9 cellular contexts compared by ENCODE assay signal in genomic region chr1:248905662-248905948, GRCh38. TPM values are rescaled to one million over a fixed set of nuclear protein-coding genes. Genes with fewer than 3 reads are reported as not detected.
A peak's percentile ranks its signal among the peaks of the same experiment; 100 is the strongest.
DNase-seq lines count a peak whose midpoint lies in the region; FAIRE-seq and TF ChIP-seq lines count a peak whose summit lies in the region.
"Had no signal": no experiment of that assay in that cellular context is flagged by ENCODE, and none has a peak within 500 bp of the region (broad histone marks: within the 10 kb centered on the region; RNA-seq: fewer than 3 reads in every experiment).

No MANE protein-coding gene starts in this region.

- DNase-seq in SK-N-MC (ENCODE audit: low read depth, low spot score) (no peak), fibroblast of lung (ENCODE audit: low read depth in 2 of 2) (no peak), retinal pigment epithelial cell (ENCODE audit: low read depth) (no peak), COR-L47 (lab: John Stamatoyannopoulos, UW) (no peak), dermis blood vessel endothelial cell (no peak), DMS79 (lab: John Stamatoyannopoulos, UW) (no peak), RCC 7860 (ENCODE audit: low spot score) (no peak)

- no peaks in the 10 kb centered on the region for H3K27me3 ChIP-seq in fibroblast of lung (ENCODE audit: control insufficient read depth, insufficient read depth, low read length)

- H3K4me3 ChIP-seq in GM12875 (ENCODE audit: low read depth, low read length) (peak overlapping the region; percentile 93), SK-N-MC (peak overlapping the region; percentile 93), fibroblast of lung (replicated peaks in 1 of 4; ENCODE audit: control extremely low read depth in 1 of 4, insufficient read depth in 1 of 4, low read depth in 3 of 4, low read length in 4 of 4) (peak overlapping the region; percentile 70 to 95 (median 76)), retinal pigment epithelial cell (ENCODE audit: low read length) (peak overlapping the region; percentile 69)

- H3K36me3 ChIP-seq in SK-N-MC (ENCODE audit: insufficient read depth, low read length): no peaks in the 10 kb centered on the region
- no peaks in the 10 kb centered on the region for H3K36me3 ChIP-seq in fibroblast of lung (ENCODE audit: control insufficient read depth, insufficient read depth, low read length)

- peak overlapping the region; percentile 85 for H3K27ac ChIP-seq in SK-N-MC
- H3K27ac ChIP-seq in fibroblast of lung (ENCODE audit: insufficient read depth, low read length): peak overlapping the region; percentile 93

- H3K4me1 ChIP-seq in fibroblast of lung (ENCODE audit: control insufficient read depth, extremely low read depth, insufficient read depth, low read length): no peaks in the 10 kb centered on the region

- H3K4me2 ChIP-seq in fibroblast of lung (ENCODE audit: extremely low read depth, insufficient read depth, low read length): peak overlapping the region; percentile 97

- H3K9ac ChIP-seq in SK-N-MC (ENCODE audit: insufficient read length): peak overlapping the region; percentile 90
- H3K9ac ChIP-seq in fibroblast of lung (ENCODE audit: insufficient read depth, low read length): peak overlapping the region; percentile 91

- no peaks in the 10 kb centered on the region for H4K20me1 ChIP-seq in fibroblast of lung (ENCODE audit: control insufficient read depth, extremely low read depth, insufficient read depth, low read length)

- TF ChIP-seq CTCF in GM12875 (IDR thresholded peaks at IDR 0.05; ENCODE audit: borderline replicate concordance, insufficient read depth, low read depth, low read length) (no peak), fibroblast of lung (conservative IDR thresholded peaks at IDR 0.05 in 1 of 2, IDR thresholded peaks at IDR 0.05 in 1 of 2; ENCODE audit: low read depth in 1 of 2, low read length in 2 of 2) (no peak), retinal pigment epithelial cell (conservative IDR thresholded peaks at IDR 0.05; ENCODE audit: low read depth, low read length) (no peak)

- peak overlapping the region; percentile 96 for H2AFZ ChIP-seq in fibroblast of lung (ENCODE audit: low read length)

- H3K79me2 ChIP-seq in fibroblast of lung (ENCODE audit: control insufficient read depth, insufficient read depth, low read length): peaks cover 2% of the 10 kb centered on the region

- no peaks in the 10 kb centered on the region for H3K9me3 ChIP-seq in SK-N-MC (ENCODE audit: low read depth, low read length)
- no peaks in the 10 kb centered on the region for H3K9me3 ChIP-seq in fibroblast of lung (ENCODE audit: control insufficient read depth, insufficient read depth, low read depth, low read length)

- FAIRE-seq in RCC 7860 (lab: Jason Lieb, UNC): no peak
- FAIRE-seq: colon had no signal

RNA-seq across cellular contexts. Expression of gene PGBD2, which starts 0.4 kb away (rescaled TPM):
- total RNA-seq in fibroblast of lung: 7.1 and 8.2 TPM in 2 replicates
- polyA plus RNA-seq in fibroblast of lung: 3.9 and 4.0 TPM in 2 replicates
- polyA plus RNA-seq in fibroblast of lung (2012): 1.9 and 2.2 TPM in 2 replicates
- polyA minus RNA-seq in fibroblast of lung (ENCODE audit: low replicate concordance): 0.96 and 2.0 TPM in 2 replicates
- total RNA-seq in dermis blood vessel endothelial cell: 8.9 and 17.0 TPM in 2 replicates

RNA-seq across cellular contexts. Expression of gene ZNF692, which starts 46.7 kb away (rescaled TPM):
- total RNA-seq in fibroblast of lung (16.2 and 16.7 TPM in 2 replicates), dermis blood vessel endothelial cell (7.7 and 16.5 TPM in 2 replicates)
- 7.6 and 9.3 TPM in 2 replicates for polyA plus RNA-seq in fibroblast of lung
- polyA plus RNA-seq in fibroblast of lung (2012): 7.5 and 10.6 TPM in 2 replicates
- 2.8 and 9.0 TPM in 2 replicates for polyA minus RNA-seq in fibroblast of lung (ENCODE audit: low replicate concordance)
